31 cellular contexts compared by ENCODE assay signal in genomic region chr3:98568402-98568801, GRCh38. TPM values are rescaled to one million over a fixed set of nuclear protein-coding genes. Genes with fewer than 3 reads are reported as not detected.
DNase-seq lines count a peak whose midpoint lies in the region; ATAC-seq and TF ChIP-seq lines count a peak whose summit lies in the region.
"Had no signal": no experiment of that assay in that cellular context is flagged by ENCODE, and none has a peak within 500 bp of the region (broad histone marks: within the 10 kb centered on the region; RNA-seq: fewer than 3 reads in every experiment).

No MANE protein-coding gene starts in this region.

- BruUV-seq in OCI-LY7 (replicated peaks; lab: Mats Ljungman, UMichigan): no TSS peak

- peak overlapping the region; percentile 99 for H3K27ac Mint-ChIP-seq in activated naive CD4-positive, alpha-beta T cell treated with anti-CD3 and anti-CD28 coated beads, Interleukin-2, amount 10 ng/mL, durations not matched to agents 7 days and 5 days
- peak overlapping the region; percentile 93 for H3K27ac Mint-ChIP-seq in central memory CD8-positive, alpha-beta T cell (ENCODE audit: low read depth)
- H3K27ac Mint-ChIP-seq in stimulated activated memory B cell treated with anti-CD40 and anti-IgM and Interleukin-4, amounts not matched to agents 10 μg/mL and 1 μg/mL and 100 μg/mL, for 72 hours: peak overlapping the region; percentile 76
- H3K27ac Mint-ChIP-seq: activated naive CD4-positive, alpha-beta T cell treated with anti-CD3 and anti-CD28 coated beads, Interleukin-2, amount 50 U/mL, for 72 hours; endodermal cell; HFFc6 had no signal

- H3K27me3 Mint-ChIP-seq in activated naive CD4-positive, alpha-beta T cell treated with anti-CD3 and anti-CD28 coated beads, Interleukin-2, amount 10 ng/mL, durations not matched to agents 7 days and 5 days: no peaks in the 10 kb centered on the region
- H3K27me3 Mint-ChIP-seq in central memory CD8-positive, alpha-beta T cell: no peaks in the 10 kb centered on the region
- H3K27me3 Mint-ChIP-seq in stimulated activated memory B cell treated with anti-CD40 and anti-IgM and Interleukin-4, amounts not matched to agents 10 μg/mL and 1 μg/mL and 100 μg/mL, for 72 hours: no peaks in the 10 kb centered on the region

- no peak overlapping the region for H3K4me3 Mint-ChIP-seq in activated naive CD4-positive, alpha-beta T cell treated with anti-CD3 and anti-CD28 coated beads, Interleukin-2, amount 10 ng/mL, durations not matched to agents 7 days and 5 days
- H3K4me3 Mint-ChIP-seq in central memory CD8-positive, alpha-beta T cell: peak overlapping the region; percentile 40
- no peak overlapping the region for H3K4me3 Mint-ChIP-seq in stimulated activated memory B cell treated with anti-CD40 and anti-IgM and Interleukin-4, amounts not matched to agents 10 μg/mL and 1 μg/mL and 100 μg/mL, for 72 hours
- H3K4me3 Mint-ChIP-seq: endodermal cell, HFFc6 had no signal

- peaks cover 52% of the 10 kb centered on the region for H3K4me1 ChIP-seq in OCI-LY7 (ENCODE audit: insufficient read depth, low read length, poor library complexity, severe bottlenecking)
- H3K4me1 ChIP-seq: esophagus muscularis mucosa, lower lobe of right lung, upper lobe of left lung had no signal

- H3K36me3 Mint-ChIP-seq in activated naive CD4-positive, alpha-beta T cell treated with anti-CD3 and anti-CD28 coated beads, Interleukin-2, amount 10 ng/mL, durations not matched to agents 7 days and 5 days: peaks cover 18% of the 10 kb centered on the region
- peaks cover 27% of the 10 kb centered on the region for H3K36me3 Mint-ChIP-seq in central memory CD8-positive, alpha-beta T cell (ENCODE audit: insufficient read depth)
- H3K36me3 Mint-ChIP-seq in stimulated activated memory B cell treated with anti-CD40 and anti-IgM and Interleukin-4, amounts not matched to agents 10 μg/mL and 1 μg/mL and 100 μg/mL, for 72 hours: no peaks in the 10 kb centered on the region

- no peaks in the 10 kb centered on the region for H4K20me1 ChIP-seq in OCI-LY7 (ENCODE audit: insufficient read depth, low read length)

- H3K27ac ChIP-seq in OCI-LY7 (ENCODE audit: low read depth, low read length, poor library complexity, severe bottlenecking): no peak overlapping the region
- H3K27ac ChIP-seq: esophagus muscularis mucosa, foreskin keratinocyte, GM23248, lower lobe of right lung, ovary, SJCRH30, upper lobe of left lung had no signal

- no peak overlapping the region for H3K4me3 ChIP-seq in OCI-LY7 (ENCODE audit: low read depth, low read length, poor library complexity, severe bottlenecking)
- H3K4me3 ChIP-seq: esophagus muscularis mucosa, GM23248, heart right ventricle, lower lobe of right lung, mucosa of descending colon, ovary, SJCRH30, skin epidermis, upper lobe of left lung had no signal

- H2AFZ ChIP-seq in OCI-LY7 (ENCODE audit: low read length): peak overlapping the region; percentile 80; the same call in 1 of the 2 replicates
- H2AFZ ChIP-seq: GM23248 had no signal

- POLR2A ChIA-PET in OCI-LY7 (lab: Charles Lee): interaction anchor here (0.6 kb wide), 1 partner anchor 21 kb away, joined by 4 read pairs; no protein-coding TSS in a partner anchor

- H3K79me2 ChIP-seq in OCI-LY7 (ENCODE audit: insufficient read depth, low read depth, low read length): no peaks in the 10 kb centered on the region

- ATAC-seq in central memory CD8-positive, alpha-beta T cell (replicated peaks; ENCODE audit: extremely low read depth, poor library complexity, severe bottlenecking): no peak
- ATAC-seq in stimulated activated memory B cell treated with anti-CD40 and anti-IgM and Interleukin-4, amounts not matched to agents 10 μg/mL and 1 μg/mL and 100 μg/mL, for 72 hours: no peak
- ATAC-seq in HG03159 (IDR thresholded peaks at IDR 0.05; ENCODE audit: unreplicated experiment): no peak
- ATAC-seq: foreskin keratinocyte, heart right ventricle, lower lobe of right lung, mucosa of descending colon had no signal

- H3K4me1 Mint-ChIP-seq in activated naive CD4-positive, alpha-beta T cell treated with anti-CD3 and anti-CD28 coated beads, Interleukin-2, amount 10 ng/mL, durations not matched to agents 7 days and 5 days: peaks cover 83% of the 10 kb centered on the region
- peaks cover 77% of the 10 kb centered on the region for H3K4me1 Mint-ChIP-seq in central memory CD8-positive, alpha-beta T cell
- H3K4me1 Mint-ChIP-seq in stimulated activated memory B cell treated with anti-CD40 and anti-IgM and Interleukin-4, amounts not matched to agents 10 μg/mL and 1 μg/mL and 100 μg/mL, for 72 hours: peaks cover 32% of the 10 kb centered on the region

- CTCF ChIA-PET in activated naive CD4-positive, alpha-beta T cell treated with anti-CD3 and anti-CD28 coated beads, Interleukin-2, amount 10 ng/mL, durations not matched to agents 7 days and 5 days (lab: Charles Lee): no interaction called here
- CTCF ChIA-PET in OCI-LY7 (lab: Charles Lee; ENCODE audit: unreplicated experiment): no interaction called here

- no peak for TF ChIP-seq CTCF in OCI-LY7 (conservative IDR thresholded peaks at IDR 0.05; ENCODE audit: low read length)

- H3K36me3 ChIP-seq in OCI-LY7 (ENCODE audit: insufficient read depth, low read length): no peaks in the 10 kb centered on the region
- H3K36me3 ChIP-seq: esophagus muscularis mucosa, heart right ventricle, lower lobe of right lung, ovary, SJCRH30, upper lobe of left lung had no signal

- H3K9me3 Mint-ChIP-seq in activated naive CD4-positive, alpha-beta T cell treated with anti-CD3 and anti-CD28 coated beads, Interleukin-2, amount 10 ng/mL, durations not matched to agents 7 days and 5 days: peaks cover 7% of the 10 kb centered on the region
- no peaks in the 10 kb centered on the region for H3K9me3 Mint-ChIP-seq in central memory CD8-positive, alpha-beta T cell
- H3K9me3 Mint-ChIP-seq in stimulated activated memory B cell treated with anti-CD40 and anti-IgM and Interleukin-4, amounts not matched to agents 10 μg/mL and 1 μg/mL and 100 μg/mL, for 72 hours: peaks cover 2% of the 10 kb centered on the region
- H3K9me3 Mint-ChIP-seq: endodermal cell, HFFc6 had no signal

- intact Hi-C loops in OCI-LY7 (cut with micrococcal nuclease; ENCODE audit: unreplicated experiment): no loop called here

- no peaks in the 10 kb centered on the region for H3K9me2 ChIP-seq in OCI-LY7 (ENCODE audit: insufficient read depth, low read length)

- no peak overlapping the region for H3K4me2 ChIP-seq in OCI-LY7 (ENCODE audit: low read length)

- no peak for DNase-seq in activated naive CD4-positive, alpha-beta T cell treated with anti-CD3 and anti-CD28 coated beads, Interleukin-2, amount 10 ng/mL, durations not matched to agents 7 days and 5 days
- no peak for DNase-seq in activated naive CD4-positive, alpha-beta T cell (lab: John Stamatoyannopoulos, UW)
- no peak for DNase-seq in OCI-LY7 (ENCODE audit: low spot score)
- DNase-seq in central memory CD8-positive, alpha-beta T cell (ENCODE audit: low spot score in 2 of 2): no peak
- DNase-seq in NCI-H2196 treated with DMSO at 0.1 percent for 48 hours (lab: John Stamatoyannopoulos, UW; ENCODE audit: unreplicated experiment): no peak
- no peak for DNase-seq in MV-4-11 (lab: John Stamatoyannopoulos, UW)
- DNase-seq: activated CD4-positive, alpha-beta T cell treated with anti-CD3 and anti-CD28 coated beads for 1 hour; cortex of kidney; endodermal cell; foreskin keratinocyte; GM23248; heart right ventricle; HFFc6; lower lobe of right lung; mucosa of descending colon; NCI-H1092; NCI-H187; NCI-H2171 treated with DMSO at 0.1 percent for 48 hours; NCI-H526; ovary; retina; SJCRH30; stimulated activated CD4-positive, alpha-beta T cell treated with anti-CD3 and anti-CD28 coated beads, Interleukin-2, amount 100 ng/mL, for 24 hours; upper lobe of left lung had no signal

- no peaks in the 10 kb centered on the region for H3K9me3 ChIP-seq in OCI-LY7 (ENCODE audit: low read length)
- H3K9me3 ChIP-seq: esophagus muscularis mucosa, heart right ventricle, lower lobe of right lung, mucosa of descending colon, ovary, SJCRH30, upper lobe of left lung had no signal

RNA-seq across cellular contexts. Expression of gene CPOX, which starts 25.0 kb away (rescaled TPM):
- total RNA-seq in OCI-LY7 (2014; rRNA removed; shearing (Covaris generic)): 14.7 and 16.4 TPM in 2 replicates
- total RNA-seq in OCI-LY7 (2022): 8.8 and 10.1 TPM in 2 replicates

RNA-seq across cellular contexts. Expression of gene GPR15, which starts 36.6 kb away (rescaled TPM):
- total RNA-seq in OCI-LY7 (2014; rRNA removed; shearing (Covaris generic)): 18.8 and 32.0 TPM in 2 replicates
- 29.8 and 42.6 TPM in 2 replicates for total RNA-seq in OCI-LY7 (2022)
- total RNA-seq: astrocyte, cardiac septum, endodermal cell, foreskin keratinocyte, GM23248, HFFc6, SJCRH30 had no signal

RNA-seq across cellular contexts. Expression of gene CLDND1, which starts 45.7 kb away (rescaled TPM):
- 70.7 and 78.0 TPM in 2 replicates for total RNA-seq in OCI-LY7 (2014; rRNA removed; shearing (Covaris generic))
- total RNA-seq in OCI-LY7 (2022): 80.4 and 87.8 TPM in 2 replicates
